9 cellular contexts compared by ENCODE assay signal in the genomic region with DNA sequence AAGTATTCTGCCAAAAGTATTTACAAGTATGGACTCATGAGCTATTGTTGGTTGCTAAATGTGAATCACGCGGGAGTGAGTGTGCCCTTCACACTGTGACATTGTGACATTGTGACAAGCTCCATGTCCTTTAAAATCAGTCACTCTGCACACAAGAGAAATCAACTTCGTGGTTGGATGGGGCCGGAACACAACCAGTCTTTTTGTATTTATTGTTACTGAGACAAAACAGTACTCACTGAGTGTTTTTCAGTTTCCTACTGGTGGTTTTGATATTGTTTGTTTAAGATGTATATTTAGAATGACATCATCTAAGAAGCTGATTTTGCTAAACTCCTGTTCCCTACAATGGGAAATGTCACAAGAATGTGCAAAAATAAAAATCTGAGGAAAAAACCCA. TPM values are rescaled to one million over a fixed set of nuclear protein-coding genes. Genes with fewer than 3 reads are reported as not detected.
DNase-seq lines count a peak whose midpoint lies in the region; ATAC-seq and TF ChIP-seq lines count a peak whose summit lies in the region.
"Had no signal": no experiment of that assay in that cellular context is flagged by ENCODE, and none has a peak within 500 bp of the region (broad histone marks: within the 10 kb centered on the region; RNA-seq: fewer than 3 reads in every experiment).

No MANE protein-coding gene starts in this region.

- peaks cover 0 to 10% of the 10 kb centered on the region in 2 donors for H3K36me3 ChIP-seq in aorta (ENCODE audit: control insufficient read depth in 1 of 2, insufficient read depth in 2 of 2, low read length in 1 of 2)

- no peak for TF ChIP-seq CTCF in foreskin keratinocyte (conservative IDR thresholded peaks at IDR 0.05)

- H3K9me3 ChIP-seq in aorta (ENCODE audit: control insufficient read depth, low read length) = no peaks in the 10 kb centered on the region

- no peaks in the 10 kb centered on the region for H3K4me1 Mint-ChIP-seq in activated CD4-positive, alpha-beta T cell treated with anti-CD3 and anti-CD28 coated beads, Interleukin-2, amount 10 ng/mL, durations not matched to agents 7 days and 5 days

- no peak overlapping the region for H3K4me3 Mint-ChIP-seq in activated CD4-positive, alpha-beta T cell treated with anti-CD3 and anti-CD28 coated beads, Interleukin-2, amount 10 ng/mL, durations not matched to agents 7 days and 5 days

- POLR2A ChIA-PET in activated CD4-positive, alpha-beta T cell treated with anti-CD3 and anti-CD28 coated beads, Interleukin-2, amount 10 ng/mL, durations not matched to agents 7 days and 5 days (lab: Charles Lee) = no interaction called here

- H3K9me3 Mint-ChIP-seq in activated CD4-positive, alpha-beta T cell treated with anti-CD3 and anti-CD28 coated beads, Interleukin-2, amount 10 ng/mL, durations not matched to agents 7 days and 5 days = no peaks in the 10 kb centered on the region

- no peaks in the 10 kb centered on the region for H3K27me3 Mint-ChIP-seq in activated CD4-positive, alpha-beta T cell treated with anti-CD3 and anti-CD28 coated beads, Interleukin-2, amount 10 ng/mL, durations not matched to agents 7 days and 5 days

- no peak overlapping the region for H3K4me3 ChIP-seq in aorta (ENCODE audit: low read length in 2 of 2)

- CTCF ChIA-PET in activated CD4-positive, alpha-beta T cell treated with anti-CD3 and anti-CD28 coated beads, Interleukin-2, amount 10 ng/mL, durations not matched to agents 7 days and 5 days (lab: Charles Lee) = no interaction called here

- ATAC-seq in GM18519 (IDR thresholded peaks at IDR 0.05; ENCODE audit: low FRiP score, unreplicated experiment) (peak; percentile 76), GM21528 (IDR thresholded peaks at IDR 0.05; ENCODE audit: low FRiP score, unreplicated experiment) (peak; percentile 71), HG03457 (IDR thresholded peaks at IDR 0.05; ENCODE audit: unreplicated experiment) (peak; percentile 55), left ventricle myocardium superior (peak; percentile 61), foreskin keratinocyte (no peak), aorta (ENCODE audit: low FRiP score) (no peak)

- no peaks in the 10 kb centered on the region for H3K27me3 ChIP-seq in foreskin keratinocyte
- H3K27me3 ChIP-seq in aorta (ENCODE audit: control insufficient read depth in 1 of 2, insufficient read depth in 2 of 2, low read length in 1 of 2) = no peaks in the 10 kb centered on the region

- H3K27ac ChIP-seq in foreskin keratinocyte = no peak overlapping the region
- no peak overlapping the region for H3K27ac ChIP-seq in aorta (ENCODE audit: low read depth in 1 of 2, low read length in 2 of 2)

- intact Hi-C loops in left ventricle myocardium superior (cut with micrococcal nuclease) = no loop called here
- intact Hi-C loops in aorta (cut with DNase I) = no loop called here

- no peak overlapping the region for H3K27ac Mint-ChIP-seq in activated CD4-positive, alpha-beta T cell treated with anti-CD3 and anti-CD28 coated beads, Interleukin-2, amount 10 ng/mL, durations not matched to agents 7 days and 5 days

- WGBS in aorta, 2 donors = 29 to 31% methylated on average over 4 of the region's 4 CpGs

- H3K36me3 Mint-ChIP-seq in activated CD4-positive, alpha-beta T cell treated with anti-CD3 and anti-CD28 coated beads, Interleukin-2, amount 10 ng/mL, durations not matched to agents 7 days and 5 days (ENCODE audit: low read depth) = no peaks in the 10 kb centered on the region

- H3K4me1 ChIP-seq in foreskin keratinocyte = no peaks in the 10 kb centered on the region
- H3K4me1 ChIP-seq in aorta (ENCODE audit: control insufficient read depth in 1 of 2, insufficient read depth in 2 of 2, low read length in 2 of 2) = no peaks in the 10 kb centered on the region

- DNase-seq in left ventricle myocardium superior (no peak), foreskin keratinocyte (no peak), aorta (no peak), Kasumi-1 (lab: John Stamatoyannopoulos, UW) (no peak)
- DNase-seq in activated CD4-positive, alpha-beta T cell treated with anti-CD3 and anti-CD28 coated beads, Interleukin-2, amount 10 ng/mL, durations not matched to agents 7 days and 5 days = no peak
- DNase-seq: activated naive CD4-positive, alpha-beta T cell treated with Interleukin-2 at 50 U/mL for 16 hours had no signal

RNA-seq across cellular contexts. Expression of gene SYNM, which starts 30.3 kb away (rescaled TPM):
- total RNA-seq in left ventricle myocardium superior (329 TPM), foreskin keratinocyte (0.21 and 0.61 TPM in 2 replicates), aorta (100 to 1,000 TPM in 1 of 2 donors, 10 to 100 TPM in 1; 81.9 to 103 TPM)
- polyA plus RNA-seq in foreskin keratinocyte (0.12 and 0.28 TPM in 2 replicates), aorta (10 to 100 TPM; 42.6 to 45.7 TPM)
- total RNA-seq in activated CD4-positive, alpha-beta T cell treated with anti-CD3 and anti-CD28 coated beads, Interleukin-2, amount 10 ng/mL, durations not matched to agents 7 days and 5 days = under 1 TPM; 0.08 to 0.12 TPM

Comparison
In these comparisons a context has a peak if more than half of its experiments do, and no peak if none do; other contexts are left out.
1. ATAC-seq: peak in GM18519 (single experiment), GM21528 (single experiment), HG03457 (single experiment) and left ventricle myocardium superior (single experiment); none in foreskin keratinocyte (single experiment) and aorta (single experiment).
2. RNA of gene SYNM, which starts 30.3 kb away (total RNA-seq): 329 TPM in left ventricle myocardium superior (single experiment) and 81.9 to 103 TPM in aorta; 0.21 to 0.61 TPM in foreskin keratinocyte and 0.08 to 0.12 TPM in activated CD4-positive, alpha-beta T cell treated with anti-CD3 and anti-CD28 coated beads, Interleukin-2, amount 10 ng/mL, durations not matched to agents 7 days and 5 days; every median in the first group is over 10 times any median in the second.